ENCODE assay signal across 12 cellular contexts in the genomic region with DNA sequence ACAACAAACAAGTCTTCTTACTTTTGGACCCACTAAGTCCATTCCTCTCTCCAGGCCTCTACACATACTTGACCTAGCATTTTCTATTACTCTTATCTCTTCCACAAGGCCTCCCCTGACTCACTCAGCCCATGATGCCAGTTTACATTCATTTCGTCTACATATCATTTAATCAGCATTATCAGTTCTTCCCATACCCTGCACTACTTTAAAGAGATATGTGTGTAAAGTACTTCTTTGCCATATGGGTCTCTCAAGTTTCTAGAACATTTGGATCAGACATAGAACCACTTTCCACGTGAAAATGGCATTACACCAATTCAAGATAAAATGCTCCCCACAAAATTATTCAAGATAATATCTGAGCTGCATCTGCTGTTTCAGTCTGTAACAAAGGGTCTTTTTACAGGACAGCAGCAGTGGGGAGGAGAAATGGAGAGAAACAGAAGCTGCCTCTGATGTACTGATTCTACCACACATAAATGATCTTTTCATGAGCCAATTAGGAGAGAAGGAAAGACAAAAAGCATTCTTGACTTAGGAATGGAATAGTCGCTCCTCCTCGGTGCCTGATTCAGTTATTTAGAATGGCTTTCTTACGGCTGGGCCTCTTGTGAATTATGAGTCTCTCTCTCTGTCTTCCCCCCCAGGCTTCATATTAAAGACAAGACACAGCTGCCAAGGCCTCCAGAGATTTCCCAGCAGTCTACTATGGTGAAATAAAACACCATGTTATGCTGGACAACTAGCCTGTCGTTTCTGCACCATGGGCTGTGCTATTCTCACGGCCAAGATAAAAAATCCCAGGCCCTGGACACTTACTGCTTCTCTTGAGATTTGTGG. TPM values are rescaled to one million over a fixed set of nuclear protein-coding genes. Genes with fewer than 3 reads are reported as not detected.
DNase-seq lines count a peak whose midpoint lies in the region; ATAC-seq and TF ChIP-seq lines count a peak whose summit lies in the region.
"Had no signal": no experiment of that assay in that cellular context is flagged by ENCODE, and none has a peak within 500 bp of the region (broad histone marks: within the 10 kb centered on the region; RNA-seq: fewer than 3 reads in every experiment).

No MANE protein-coding gene starts in this region.

- no peaks in the 10 kb centered on the region for H3K36me3 Mint-ChIP-seq in stimulated activated effector memory CD8-positive, alpha-beta T cell treated with anti-CD3 and anti-CD28 coated beads, Interleukin-12 subunit alpha, Interleukin-12 subunit beta, amount 100 ng/mL, for 72 hours

- ATAC-seq in HG03342 (IDR thresholded peaks at IDR 0.05; ENCODE audit: unreplicated experiment): no peak
- no peak for ATAC-seq in stimulated activated effector memory CD8-positive, alpha-beta T cell treated with anti-CD3 and anti-CD28 coated beads, Interleukin-12 subunit alpha, Interleukin-12 subunit beta, amount 100 ng/mL, for 72 hours
- ATAC-seq: Panc1 had no signal

- H3K4me1 ChIP-seq in cardiac muscle cell (ENCODE audit: low read depth) (peaks cover 32% of the 10 kb centered on the region), osteoblast (ENCODE audit: insufficient read depth, low read length) (peaks cover 2% of the 10 kb centered on the region)

- H3K4me1 Mint-ChIP-seq in stimulated activated effector memory CD8-positive, alpha-beta T cell treated with anti-CD3 and anti-CD28 coated beads, Interleukin-12 subunit alpha, Interleukin-12 subunit beta, amount 100 ng/mL, for 72 hours: peaks cover 13% of the 10 kb centered on the region

- H3K4me2 ChIP-seq in osteoblast (ENCODE audit: insufficient read depth, low read length): no peak overlapping the region

- peak overlapping the region; percentile 34 for H2AFZ ChIP-seq in osteoblast (ENCODE audit: low read length)

- TF ChIP-seq CTCF in cardiac muscle cell (IDR thresholded peaks at IDR 0.05; ENCODE audit: low read depth, low read length) (no peak), osteoblast (IDR thresholded peaks at IDR 0.05; ENCODE audit: extremely low read depth, low read depth, low read length) (no peak)

- no peak overlapping the region for H3K4me3 Mint-ChIP-seq in stimulated activated effector memory CD8-positive, alpha-beta T cell treated with anti-CD3 and anti-CD28 coated beads, Interleukin-12 subunit alpha, Interleukin-12 subunit beta, amount 100 ng/mL, for 72 hours

- no peak overlapping the region for H3K4me3 ChIP-seq in cardiac muscle cell
- H3K4me3 ChIP-seq in osteoblast (ENCODE audit: insufficient read depth, low read length): no peak overlapping the region

- no peak overlapping the region for H3K27ac Mint-ChIP-seq in stimulated activated effector memory CD8-positive, alpha-beta T cell treated with anti-CD3 and anti-CD28 coated beads, Interleukin-12 subunit alpha, Interleukin-12 subunit beta, amount 100 ng/mL, for 72 hours
- H3K27ac Mint-ChIP-seq: activated T-helper 2 cell treated with anti-CD3 and anti-CD28 coated beads, Interferon-gamma antibody, Interleukin-2, Interleukin-4, amounts not matched to agents 10 μg/mL and 5 μg/mL and 100 μg/mL, durations not matched to agents 14 hours and 24 hours and 36 hours had no signal

- H3K27me3 ChIP-seq in cardiac muscle cell (no peaks in the 10 kb centered on the region), osteoblast (ENCODE audit: insufficient read depth, low read length) (no peaks in the 10 kb centered on the region)

- H4K20me1 ChIP-seq in osteoblast (ENCODE audit: insufficient read depth, low read length): no peaks in the 10 kb centered on the region

- DNase-seq in cardiac muscle cell (ENCODE audit: low read depth in 1 of 2, low spot score in 1 of 2): peak in 1 of 2 donors; percentile 93
- no peak for DNase-seq in osteoblast (ENCODE audit: insufficient read length, low spot score, missing footprints)
- no peak for DNase-seq in stimulated activated effector memory CD8-positive, alpha-beta T cell treated with anti-CD3 and anti-CD28 coated beads, Interleukin-12 subunit alpha, Interleukin-12 subunit beta, amount 100 ng/mL, for 72 hours (ENCODE audit: low spot score in 2 of 2)
- DNase-seq in COR-L47 (lab: John Stamatoyannopoulos, UW): no peak
- DNase-seq in HT-29 (ENCODE audit: low spot score): no peak
- DNase-seq: effector CD4-positive, alpha-beta T cell; NCI-H2029 treated with DMSO at 0.1 percent for 48 hours; stimulated activated CD8-positive, alpha-beta memory T cell treated with anti-CD3 and anti-CD28 coated beads, Interleukin-4, amount 100 ng/mL, for 48 hours had no signal

- H3K9me3 ChIP-seq in cardiac muscle cell (ENCODE audit: low read depth) (no peaks in the 10 kb centered on the region), osteoblast (ENCODE audit: low read depth, low read length) (no peaks in the 10 kb centered on the region)

- H3K27ac ChIP-seq in angular gyrus (ENCODE audit: low read depth, low read length) (peak overlapping the region; percentile 97), cardiac muscle cell (peak overlapping the region; percentile 41), osteoblast (ENCODE audit: low read depth, low read length) (peak overlapping the region; percentile 25)

- H3K36me3 ChIP-seq in cardiac muscle cell: no peaks in the 10 kb centered on the region
- no peaks in the 10 kb centered on the region for H3K36me3 ChIP-seq in osteoblast (ENCODE audit: insufficient read depth, low read length)

- H3K9me3 Mint-ChIP-seq in stimulated activated effector memory CD8-positive, alpha-beta T cell treated with anti-CD3 and anti-CD28 coated beads, Interleukin-12 subunit alpha, Interleukin-12 subunit beta, amount 100 ng/mL, for 72 hours: no peaks in the 10 kb centered on the region
- H3K9me3 Mint-ChIP-seq: activated T-helper 2 cell treated with anti-CD3 and anti-CD28 coated beads, Interferon-gamma antibody, Interleukin-2, Interleukin-4, amounts not matched to agents 10 μg/mL and 5 μg/mL and 100 μg/mL, durations not matched to agents 14 hours and 24 hours and 36 hours had no signal

- no peaks in the 10 kb centered on the region for H3K79me2 ChIP-seq in osteoblast (ENCODE audit: insufficient read depth, low read length)

RNA-seq across cellular contexts. Expression of gene SEPTIN7, which starts 46.9 kb away (rescaled TPM):
- 192 and 261 TPM in 2 replicates for total RNA-seq in cardiac muscle cell
- 560 and 582 TPM in 2 replicates for polyA plus RNA-seq in cardiac muscle cell
- total RNA-seq in osteoblast: 178 and 191 TPM in 2 replicates
- 79.4 and 85.8 TPM in 2 replicates for total RNA-seq in HT-29 (2014; rRNA removed; shearing (Covaris generic))

RNA-seq across cellular contexts. Expression of gene HERPUD2, which starts 59.0 kb away (rescaled TPM):
- total RNA-seq in cardiac muscle cell (37.2 and 43.9 TPM in 2 replicates), osteoblast (26.8 and 32.9 TPM in 2 replicates)
- polyA plus RNA-seq in cardiac muscle cell: 21.7 and 34.0 TPM in 2 replicates
- 20.3 and 20.8 TPM in 2 replicates for total RNA-seq in HT-29 (2014; rRNA removed; shearing (Covaris generic))

Comparison
In these comparisons a context has a peak if more than half of its experiments do, and no peak if none do; other contexts are left out.
1. H3K27ac ChIP-seq: peak in every context shown above with its lines; median percentile 97 in angular gyrus; 41 in cardiac muscle cell; 25 in osteoblast.